ENCODE assay signal across 1 cellular context in genomic region chr12:22408605-22409004, GRCh38.
TF ChIP-seq lines count a peak whose summit lies in the region.

No MANE protein-coding gene starts in this region.

TF ChIP-seq in GM12878, 131 proteins besides CTCF, POLR2A, EP300 and RAD21 (continued from another document):
- TF ChIP-seq SP1 (IDR thresholded peaks at IDR 0.05; ENCODE audit: low read depth, low read length) (no peak), YY1 (IDR thresholded peaks at IDR 0.05; ENCODE audit: low read depth, low read length) (no peak), ZNF207 (IDR thresholded peaks at IDR 0.05; ENCODE audit: borderline replicate concordance) (no peak), MAX (IDR thresholded peaks at IDR 0.05; ENCODE audit: low read depth, low read length) (no peak)
